In genomic region chr7:78018541-78019456, GRCh38 we compare ENCODE assay signal across 9 cellular contexts.
DNase-seq lines count a peak whose midpoint lies in the region; ATAC-seq and TF ChIP-seq lines count a peak whose summit lies in the region.
"Had no signal": no experiment of that assay in that cellular context is flagged by ENCODE, and none has a peak within 500 bp of the region (broad histone marks: within the 10 kb centered on the region; RNA-seq: fewer than 3 reads in every experiment).

No MANE protein-coding gene starts in this region.

- POLR2A ChIA-PET in RWPE1 (lab: Yijun Ruan, JAX; ENCODE audit: low non-redundant PET) = interaction anchor here (0.6 kb wide), 1 partner anchor 45 kb away, joined by 5 read pairs; no protein-coding TSS in a partner anchor

- peak; percentile 5 for DNase-seq in stimulated activated CD4-positive, alpha-beta T cell treated with anti-CD3 and anti-CD28 coated beads, Interleukin-12 subunit alpha, Interleukin-12 subunit beta, amount 100 ng/mL, for 4 hours
- DNase-seq in stimulated activated CD4-positive, alpha-beta T cell treated with anti-CD3 and anti-CD28 coated beads, Interleukin-1b, Interleukin-23, amount 100 ng/mL, for 48 hours = no peak
- DNase-seq in RWPE1 (ENCODE audit: low spot score) (peak; percentile 25), lung microvascular endothelial cell (ENCODE audit: low read depth in 2 of 2) (peak; percentile 20 to 21), inferior parietal cortex (ENCODE audit: extremely low spot score) (no peak)

- no peaks in the 10 kb centered on the region for H3K36me3 ChIP-seq in thymus (ENCODE audit: control insufficient read depth, insufficient read depth)
- H3K36me3 ChIP-seq: neutrophil had no signal

- CTCF ChIA-PET in RWPE1 (lab: Yijun Ruan, JAX) = interaction anchor here (0.6 to 1.0 kb wide), 2 partner anchors 21 to 1823 kb away, joined by 4 to 6 read pairs; no protein-coding TSS in a partner anchor

- H3K9me3 ChIP-seq in thymus (ENCODE audit: control insufficient read depth) = no peaks in the 10 kb centered on the region
- H3K9me3 ChIP-seq: neutrophil had no signal

- ATAC-seq in HG03469 (IDR thresholded peaks at IDR 0.05; ENCODE audit: unreplicated experiment) = peak; percentile 11

- no peak for TF ChIP-seq CTCF in RWPE1 (conservative IDR thresholded peaks at IDR 0.05; ENCODE audit: low read depth)

- no peaks in the 10 kb centered on the region for H3K36me3 Mint-ChIP-seq in dendritic cell treated with granulocyte-macrophage colony-stimulating factor and Interleukin-4, amounts not matched to agents 40 ng/mL and 50 ng/mL, for 4 days (ENCODE audit: low read depth)

- peak overlapping the region; percentile 83 for H3K27ac Mint-ChIP-seq in dendritic cell treated with granulocyte-macrophage colony-stimulating factor and Interleukin-4, amounts not matched to agents 40 ng/mL and 50 ng/mL, for 4 days

- H3K4me3 ChIP-seq in thymus (ENCODE audit: low read length) = peak overlapping the region; percentile 75

- H3K4me3 Mint-ChIP-seq in dendritic cell treated with granulocyte-macrophage colony-stimulating factor and Interleukin-4, amounts not matched to agents 40 ng/mL and 50 ng/mL, for 4 days = peak overlapping the region; percentile 73

- intact Hi-C loops in dendritic cell treated with granulocyte-macrophage colony-stimulating factor and Interleukin-4, amounts not matched to agents 40 ng/mL and 50 ng/mL, for 4 days (cut with micrococcal nuclease) = no loop called here

- peaks cover 27% of the 10 kb centered on the region for H3K4me1 Mint-ChIP-seq in dendritic cell treated with granulocyte-macrophage colony-stimulating factor and Interleukin-4, amounts not matched to agents 40 ng/mL and 50 ng/mL, for 4 days (ENCODE audit: low read depth)

- 20% methylated on average over 53 of the region's 53 CpGs for WGBS in thymus

- peaks cover 6% of the 10 kb centered on the region for H3K4me1 ChIP-seq in thymus (ENCODE audit: control insufficient read depth, insufficient read depth, low read length)

- H3K9me3 Mint-ChIP-seq in dendritic cell treated with granulocyte-macrophage colony-stimulating factor and Interleukin-4, amounts not matched to agents 40 ng/mL and 50 ng/mL, for 4 days = no peaks in the 10 kb centered on the region

- H3K27me3 Mint-ChIP-seq in dendritic cell treated with granulocyte-macrophage colony-stimulating factor and Interleukin-4, amounts not matched to agents 40 ng/mL and 50 ng/mL, for 4 days = peaks cover 13% of the 10 kb centered on the region

- H3K27ac ChIP-seq in RWPE1 (peak overlapping the region; percentile 65), thymus (ENCODE audit: low read depth) (peak overlapping the region; percentile 36)
- H3K27ac ChIP-seq: neutrophil had no signal

- H3K27me3 ChIP-seq in thymus (ENCODE audit: control insufficient read depth, insufficient read depth) = peaks cover 12% of the 10 kb centered on the region

Comparison
In these comparisons a context has a peak if more than half of its experiments do, and no peak if none do; other contexts are left out.
1. DNase-seq: peak in stimulated activated CD4-positive, alpha-beta T cell treated with anti-CD3 and anti-CD28 coated beads, Interleukin-12 subunit alpha, Interleukin-12 subunit beta, amount 100 ng/mL, for 4 hours (single experiment), RWPE1 (single experiment) and lung microvascular endothelial cell (2 of 2); none in stimulated activated CD4-positive, alpha-beta T cell treated with anti-CD3 and anti-CD28 coated beads, Interleukin-1b, Interleukin-23, amount 100 ng/mL, for 48 hours (single experiment) and inferior parietal cortex (single experiment).